Comparison of ENCODE assay signal across 27 cellular contexts in the genomic region with DNA sequence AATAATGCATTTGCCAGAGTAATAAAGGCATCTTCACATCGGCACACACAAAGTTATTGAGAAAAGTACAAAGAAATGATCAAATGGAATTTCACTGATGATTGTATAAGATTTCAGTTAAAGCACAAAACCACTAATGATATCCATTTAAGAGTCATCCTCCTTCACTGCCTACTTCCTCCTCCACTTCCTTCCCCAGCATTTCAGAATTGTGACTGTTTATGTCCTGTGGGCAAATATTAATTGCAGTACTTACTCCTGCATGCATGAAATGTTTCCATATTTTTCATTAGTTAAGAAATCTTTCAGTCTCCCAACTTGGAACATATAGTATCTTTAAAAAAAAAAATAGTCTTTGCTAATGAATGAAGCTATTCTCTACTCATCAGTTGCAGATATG.
DNase-seq lines count a peak whose midpoint lies in the region; ATAC-seq, FAIRE-seq and TF ChIP-seq lines count a peak whose summit lies in the region.
"Had no signal": no experiment of that assay in that cellular context is flagged by ENCODE, and none has a peak within 500 bp of the region (broad histone marks: within the 10 kb centered on the region; RNA-seq: fewer than 3 reads in every experiment).

No MANE protein-coding gene starts in this region.

- no peak overlapping the region for H3K4me3 ChIP-seq in endothelial cell of umbilical vein (replicated peaks in 1 of 3; ENCODE audit: insufficient read depth in 1 of 3, low read depth in 1 of 3, low read length in 3 of 3)
- H3K4me3 ChIP-seq in SJCRH30, result no peak overlapping the region
- H3K4me3 ChIP-seq: colonic mucosa, HAP-1, PC-9, SJSA1, tibial artery had no signal

- intact Hi-C loops in endothelial cell of umbilical vein (cut with micrococcal nuclease), result no loop called here

- H3K9ac ChIP-seq in endothelial cell of umbilical vein (replicated peaks; ENCODE audit: extremely low read depth, insufficient read depth, low read length), result no peak overlapping the region

- TF ChIP-seq POLR2A in endothelial cell of umbilical vein (IDR thresholded peaks at IDR 0.05; ENCODE audit: low read depth, low read length), result no peak

- no peaks in the 10 kb centered on the region for H3K36me3 ChIP-seq in endothelial cell of umbilical vein (ENCODE audit: control insufficient read depth in 2 of 2, extremely low read depth in 1 of 2, insufficient read depth in 2 of 2, low read length in 2 of 2)
- H3K36me3 ChIP-seq in SJCRH30, result no peaks in the 10 kb centered on the region
- H3K36me3 ChIP-seq: BE2C, colonic mucosa, HAP-1, SJSA1, tibial artery had no signal

- TF ChIP-seq CTCF in endothelial cell of umbilical vein (IDR thresholded peaks at IDR 0.05; ENCODE audit: extremely low read depth in 1 of 2, insufficient read depth in 1 of 2, low read depth in 1 of 2, low read length in 2 of 2), result no peak

- no peak overlapping the region for H3K27ac ChIP-seq in endothelial cell of umbilical vein (ENCODE audit: insufficient read depth, low read depth, low read length)
- H3K27ac ChIP-seq in SJCRH30, result no peak overlapping the region
- H3K27ac ChIP-seq: colonic mucosa, PC-9, SJSA1, tibial artery had no signal

- no peaks in the 10 kb centered on the region for H4K20me1 ChIP-seq in endothelial cell of umbilical vein (replicated peaks; ENCODE audit: control insufficient read depth, extremely low read depth, insufficient read depth, low read length)

- H3K4me1 ChIP-seq in endothelial cell of umbilical vein (ENCODE audit: control insufficient read depth, extremely low read depth, insufficient read depth, low read length), result peaks cover 6% of the 10 kb centered on the region
- no peaks in the 10 kb centered on the region; the same call in 1 of the 2 replicates for H3K4me1 ChIP-seq in SJCRH30
- H3K4me1 ChIP-seq: BE2C, Caco-2, colonic mucosa, HAP-1, SJSA1, tibial artery had no signal

- ATAC-seq in HG03439 (IDR thresholded peaks at IDR 0.05; ENCODE audit: unreplicated experiment), result no peak
- ATAC-seq: activated CD8-positive, alpha-beta T cell treated with anti-CD3 and anti-CD28 coated beads for 36 hours; stimulated activated naive CD8-positive, alpha-beta T cell treated with anti-CD3 and anti-CD28 coated beads, Interleukin-15, amount 100 ng/mL, for 72 hours had no signal

- CTCF ChIA-PET in endothelial cell of umbilical vein (lab: Charles Lee), result interaction anchor here (0.6 kb wide), 1 partner anchor 12 kb away, joined by 3 read pairs; no protein-coding TSS in a partner anchor

- no peaks in the 10 kb centered on the region for H3K9me1 ChIP-seq in endothelial cell of umbilical vein (replicated peaks; ENCODE audit: control insufficient read depth, extremely low read depth, insufficient read depth, low read length)

- dilution Hi-C loops in endothelial cell of umbilical vein (cut with MboI; ENCODE audit: extremely low pct_ligation_motif_present, low sequenced_read_pairs), result no loop called here

- H3K9me3 ChIP-seq in endothelial cell of umbilical vein (replicated peaks; ENCODE audit: control insufficient read depth, insufficient read depth, low read length) (no peaks in the 10 kb centered on the region), SJCRH30 (replicated peaks) (no peaks in the 10 kb centered on the region)
- H3K9me3 ChIP-seq: BE2C, Caco-2, colonic mucosa, HAP-1, SJSA1, tibial artery had no signal

- BruUV-seq in endothelial cell of umbilical vein (replicated peaks; lab: Mats Ljungman, UMichigan), result no TSS peak

- peak overlapping the region; percentile 52 for H3K4me2 ChIP-seq in endothelial cell of umbilical vein (ENCODE audit: insufficient read depth, low read length)
- H3K4me2 ChIP-seq: PC-9 had no signal

- POLR2A ChIA-PET in endothelial cell of umbilical vein (lab: Charles Lee), result no interaction called here

- DNase-seq in AML-193 (lab: John Stamatoyannopoulos, UW) (peak; percentile 77 to 89), Kasumi-1 (lab: John Stamatoyannopoulos, UW) (peak; percentile 65 to 71), OCI-M1 (lab: John Stamatoyannopoulos, UW) (peak; percentile 21), endothelial cell of umbilical vein (ENCODE audit: low read depth, low spot score) (no peak), SJCRH30 (no peak)
- DNase-seq in activated CD4-positive, CD25-positive, alpha-beta regulatory T cell treated with anti-CD3 and anti-CD28 coated beads, Interleukin-2, amount 50 U/mL, for 72 hours, result no peak
- no peak for DNase-seq in stimulated activated CD4-positive, alpha-beta T cell treated with anti-CD3 and anti-CD28 coated beads, Interleukin-2, amount 100 ng/mL, for 24 hours
- DNase-seq: activated CD8-positive, alpha-beta T cell treated with anti-CD3 and anti-CD28 coated beads for 36 hours; activated gamma-delta T cell treated with Interleukin-2 at 50 U/mL for 16 hours; BE2C; Caco-2; colonic mucosa; DND-41; endodermal cell; mesendoderm; naive B cell; NCI-H1092; NCI-H1930; PC-9; retina; stimulated activated CD4-positive, alpha-beta T cell treated with anti-CD3 and anti-CD28 coated beads, Interleukin-12 subunit alpha, Interleukin-12 subunit beta, amount 100 ng/mL, for 4 hours; stimulated activated naive CD8-positive, alpha-beta T cell treated with anti-CD3 and anti-CD28 coated beads, Interleukin-15, amount 100 ng/mL, for 72 hours; tibial artery had no signal

- no peaks in the 10 kb centered on the region for H3K79me2 ChIP-seq in endothelial cell of umbilical vein (ENCODE audit: control insufficient read depth, insufficient read depth, low read length)

- no peak overlapping the region for H2AFZ ChIP-seq in endothelial cell of umbilical vein (ENCODE audit: low read depth, low read length)
- H2AFZ ChIP-seq: PC-9 had no signal

- H3K27me3 ChIP-seq in endothelial cell of umbilical vein (ENCODE audit: control insufficient read depth in 2 of 2, insufficient read depth in 2 of 2, low read length in 2 of 2) (no peaks in the 10 kb centered on the region), SJCRH30 (peaks cover 10% of the 10 kb centered on the region; the same call in 1 of the 2 replicates)
- H3K27me3 ChIP-seq: BE2C, colonic mucosa, SJSA1, tibial artery had no signal

- FAIRE-seq in endothelial cell of umbilical vein (lab: Jason Lieb, UNC), result peak; percentile 76
- FAIRE-seq: A204.1 had no signal

TF ChIP-seq in endothelial cell of umbilical vein, 7 proteins besides CTCF, POLR2A, EP300 and RAD21:
- TF ChIP-seq FOS (IDR thresholded peaks at IDR 0.05; ENCODE audit: borderline replicate concordance, insufficient read depth, low read length), result peak; percentile 55
- TF ChIP-seq, protein P1, sequence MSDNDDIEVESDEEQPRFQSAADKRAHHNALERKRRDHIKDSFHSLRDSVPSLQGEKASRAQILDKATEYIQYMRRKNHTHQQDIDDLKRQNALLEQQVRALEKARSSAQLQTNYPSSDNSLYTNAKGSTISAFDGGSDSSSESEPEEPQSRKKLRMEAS (IDR thresholded peaks at IDR 0.05; ENCODE audit: insufficient read depth, insufficient read length), result no peak

Comparison
In these comparisons a context has a peak if more than half of its experiments do, and no peak if none do; other contexts are left out.
1. DNase-seq: peak in AML-193 (2 of 2), Kasumi-1 (2 of 2) and OCI-M1 (single experiment); none in endothelial cell of umbilical vein (single experiment), activated CD4-positive, CD25-positive, alpha-beta regulatory T cell treated with anti-CD3 and anti-CD28 coated beads, Interleukin-2, amount 50 U/mL, for 72 hours (single experiment), SJCRH30 (0 of 2) and stimulated activated CD4-positive, alpha-beta T cell treated with anti-CD3 and anti-CD28 coated beads, Interleukin-2, amount 100 ng/mL, for 24 hours (0 of 2).